27 cellular contexts compared by ENCODE assay signal in the genomic region with DNA sequence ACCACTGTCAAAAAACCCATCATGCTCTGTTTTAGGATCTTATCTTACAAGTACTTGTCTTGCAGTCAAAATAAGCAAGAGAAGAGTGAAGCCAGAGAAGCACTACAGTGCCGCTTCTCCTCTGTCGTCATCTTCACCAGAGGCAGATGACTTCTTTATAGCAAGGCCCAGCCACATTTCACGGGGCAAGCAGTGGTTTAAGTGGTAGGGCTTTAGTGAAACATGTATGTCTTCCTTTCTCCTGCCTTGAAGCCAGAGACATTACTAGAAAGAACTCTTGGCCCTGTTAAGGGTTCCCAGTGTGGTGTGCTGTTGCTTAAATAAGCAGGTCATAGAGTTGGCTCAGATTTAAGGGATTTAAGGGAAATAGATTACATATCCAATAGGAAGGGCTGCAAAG.
"Had no signal": no experiment of that assay in that cellular context is flagged by ENCODE, and none has a peak within 500 bp of the region (broad histone marks: within the 10 kb centered on the region; RNA-seq: fewer than 3 reads in every experiment).

No MANE protein-coding gene starts in this region.

- H3K27ac Mint-ChIP-seq: mesothelial cell of epicardium; natural killer cell; progenitor cell of endocrine pancreas; stimulated activated naive B cell treated with anti-CD40 and anti-IgM and Interleukin-4, amounts not matched to agents 10 μg/mL and 1 μg/mL and 100 μg/mL, for 72 hours had no signal

- H3K27me3 Mint-ChIP-seq: naive B cell; progenitor cell of endocrine pancreas; stimulated activated naive B cell treated with anti-CD40 and anti-IgM and Interleukin-4, amounts not matched to agents 10 μg/mL and 1 μg/mL and 100 μg/mL, for 72 hours had no signal

- H3K36me3 Mint-ChIP-seq: natural killer cell had no signal

- H3K9me3 ChIP-seq: left lung, lower lobe of right lung, ovary, stomach, testis, thyroid gland, transverse colon, upper lobe of left lung had no signal

- H3K4me3 ChIP-seq: left lung, lower lobe of right lung, ovary, skin epidermis, stomach, testis, thyroid gland, transverse colon, upper lobe of left lung had no signal

- H3K4me1 Mint-ChIP-seq: mesothelial cell of epicardium; naive B cell; stimulated activated naive B cell treated with anti-CD40 and anti-IgM and Interleukin-4, amounts not matched to agents 10 μg/mL and 1 μg/mL and 100 μg/mL, for 72 hours had no signal

- ATAC-seq: left colon; left lung; lower lobe of right lung; natural killer cell; right cardiac atrium; sciatic nerve; stimulated activated naive B cell treated with anti-CD40 and anti-IgM and Interleukin-4, amounts not matched to agents 10 μg/mL and 1 μg/mL and 100 μg/mL, for 72 hours; stimulated activated naive CD8-positive, alpha-beta T cell treated with anti-CD3 and anti-CD28 coated beads, Interleukin-15, Interleukin-2, amounts not matched to agents 100 U/mL and 50 U/mL, for 24 hours had no signal

- H3K36me3 ChIP-seq: ovary had no signal

- H3K4me1 ChIP-seq: left lung, lower lobe of right lung, testis, thyroid gland, transverse colon, upper lobe of left lung had no signal

- H3K4me3 Mint-ChIP-seq: mesothelial cell of epicardium; naive B cell; natural killer cell; stimulated activated naive B cell treated with anti-CD40 and anti-IgM and Interleukin-4, amounts not matched to agents 10 μg/mL and 1 μg/mL and 100 μg/mL, for 72 hours had no signal

- H3K9me3 Mint-ChIP-seq: mesothelial cell of epicardium; naive B cell; natural killer cell; stimulated activated naive B cell treated with anti-CD40 and anti-IgM and Interleukin-4, amounts not matched to agents 10 μg/mL and 1 μg/mL and 100 μg/mL, for 72 hours had no signal

- H3K27ac ChIP-seq: left lung, lower lobe of right lung, ovary, skin epidermis, stomach, testis, thyroid gland, transverse colon, upper lobe of left lung had no signal

- DNase-seq: hippocampal formation; kidney glomerular epithelial cell; left colon; left lung; lower lobe of right lung; mammary epithelial cell; mesendoderm; naive B cell; natural killer cell; ovary; retina; right cardiac atrium; stimulated activated CD4-positive, alpha-beta T cell treated with anti-CD3 and anti-CD28 coated beads, Interleukin-12 subunit alpha, Interleukin-12 subunit beta, amount 100 ng/mL, for 4 hours; stimulated activated CD4-positive, alpha-beta T cell treated with anti-CD3 and anti-CD28 coated beads, Interleukin-15, amount 100 ng/mL, for 24 hours; stimulated activated CD4-positive, alpha-beta T cell treated with anti-CD3 and anti-CD28 coated beads, Interleukin-2, amount 100 ng/mL, for 24 hours; stimulated activated CD4-positive, alpha-beta T cell treated with anti-CD3 and anti-CD28 coated beads, Interleukin-4, amount 100 ng/mL, for 1 hour; stimulated activated naive B cell treated with anti-CD40 and anti-IgM and Interleukin-4, amounts not matched to agents 10 μg/mL and 1 μg/mL and 100 μg/mL, for 72 hours; stimulated activated naive CD8-positive, alpha-beta T cell treated with anti-CD3 and anti-CD28 coated beads, Interleukin-15, Interleukin-2, amounts not matched to agents 100 U/mL and 50 U/mL, for 24 hours; stomach; testis; thyroid gland; transverse colon; upper lobe of left lung had no signal
